Comparison of ENCODE assay signal across 1 cellular context in the genomic region with DNA sequence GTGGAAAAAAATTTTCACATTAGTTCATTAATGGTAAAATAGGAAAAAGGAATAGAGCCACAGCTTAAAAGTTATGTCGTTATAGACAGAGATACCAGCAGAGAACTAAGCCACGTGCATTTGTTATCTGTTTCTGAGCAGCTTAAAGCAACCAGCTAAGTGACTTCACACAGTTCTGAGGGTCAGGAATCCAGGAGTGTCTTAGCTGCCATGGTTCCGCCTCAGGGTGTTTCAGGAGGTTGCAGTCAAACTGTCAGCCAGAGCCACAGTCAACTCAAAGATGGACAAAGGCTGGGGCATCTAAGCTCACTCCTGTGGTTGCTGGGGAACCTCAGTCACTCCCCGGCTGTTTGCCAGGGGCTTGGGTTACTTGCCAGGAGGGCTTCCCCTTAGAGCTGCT.
TF ChIP-seq lines count a peak whose summit lies in the region.

No MANE protein-coding gene starts in this region.

TF ChIP-seq in IMR-90, 13 proteins besides CTCF, POLR2A, EP300 and RAD21 (continued from another document):
- TF ChIP-seq FOS (IDR thresholded peaks at IDR 0.05; ENCODE audit: low read depth, low read length) (no peak), RCOR1 (IDR thresholded peaks at IDR 0.05; ENCODE audit: insufficient replicate concordance, low read length) (no peak), CHD1 (IDR thresholded peaks at IDR 0.05; ENCODE audit: low read depth, low read length) (no peak), BHLHE40 (IDR thresholded peaks at IDR 0.05; ENCODE audit: low read depth, low read length) (no peak), SMC3 (IDR thresholded peaks at IDR 0.05; ENCODE audit: low read depth, low read length) (no peak)
TF ChIP-seq in IMR-90: peak in this region for 0.
